In genomic region chr22:39315389-39315788, GRCh38 we compare ENCODE assay signal across 9 cellular contexts. TPM values are rescaled to one million over a fixed set of nuclear protein-coding genes. Genes with fewer than 3 reads are reported as not detected.
DNase-seq lines count a peak whose midpoint lies in the region; ATAC-seq, FAIRE-seq and TF ChIP-seq lines count a peak whose summit lies in the region.
"Had no signal": no experiment of that assay in that cellular context is flagged by ENCODE, and none has a peak within 500 bp of the region (broad histone marks: within the 10 kb centered on the region; RNA-seq: fewer than 3 reads in every experiment).

No MANE protein-coding gene starts in this region.

- H3K4me2 ChIP-seq in K562 (ENCODE audit: insufficient read depth, low read length) = peak overlapping the region; percentile 99

- no peak for DNase-seq in AG09309 (ENCODE audit: low read depth)
- DNase-seq in HFFc6 = no peak
- no peak for DNase-seq in K562 (ENCODE audit: extremely low read depth in 1 of 4, low spot score in 3 of 4)
- DNase-seq in lung microvascular endothelial cell (ENCODE audit: low read depth in 2 of 2) = peak; percentile 74 to 76
- DNase-seq in activated CD4-positive, CD25-positive, alpha-beta regulatory T cell treated with anti-CD3 and anti-CD28 coated beads, Interleukin-2, amount 50 U/mL, for 72 hours = no peak
- DNase-seq in AG20443 (ENCODE audit: low spot score) = no peak
- DNase-seq in dermis blood vessel endothelial cell = no peak
- DNase-seq in stimulated activated CD4-positive, alpha-beta T cell treated with anti-CD3 and anti-CD28 coated beads, Interleukin-12 subunit alpha, Interleukin-12 subunit beta, amount 100 ng/mL, for 4 hours = no peak
- DNase-seq: cortex of kidney had no signal

- peaks cover 70% of the 10 kb centered on the region for H3K4me1 Mint-ChIP-seq in HFFc6 (ENCODE audit: low read depth)

- CTCF ChIA-PET in K562 (lab: Yijun Ruan, JAX; ENCODE audit: low intra/inter-chr PET ratio) = interaction anchor here (0.6 to 1.2 kb wide), 2 partner anchors 66 to 144 kb away, joined by 3 to 9 read pairs; no protein-coding TSS in a partner anchor

- in situ Hi-C loops in K562 (cut with MboI) = no loop called here

- H3K36me3 Mint-ChIP-seq in HFFc6 (ENCODE audit: low read depth) = peaks cover 77% of the 10 kb centered on the region

- H3K9ac ChIP-seq in K562 (ENCODE audit: insufficient read depth in 1 of 2, low read depth in 2 of 2, low read length in 2 of 2) = peak overlapping the region; percentile 89 to 100; a peak in 3 of 4 replicates

- no peak overlapping the region for H2AFZ ChIP-seq in K562 (ENCODE audit: low read depth, low read length)

- POLR2A ChIA-PET in K562 (lab: Yijun Ruan, JAX) = interaction anchor here (0.6 to 7.1 kb wide), 18 partner anchors 9 to 208 kb away, joined by 3 to 136 read pairs (median 4); partner anchors contain the start of gene MIEF1

- peaks cover 56% of the 10 kb centered on the region for H3K27me3 Mint-ChIP-seq in HFFc6 (ENCODE audit: insufficient read depth)

- peaks cover 14% of the 10 kb centered on the region for H3K9me3 Mint-ChIP-seq in HFFc6

- no TSS peak for BruUV-seq in K562 (replicated peaks; lab: Mats Ljungman, UMichigan)

- H3K27me3 ChIP-seq in K562 (ENCODE audit: control insufficient read depth in 2 of 2, insufficient read depth in 2 of 2, low read length in 2 of 2) = no peaks in the 10 kb centered on the region

- intact Hi-C loops in K562 (cut with micrococcal nuclease) = no loop called here

- peak overlapping the region; percentile 55 for H3K4me3 ChIP-seq in AG09309 (ENCODE audit: control insufficient read depth, low read depth, low read length)
- peak overlapping the region; percentile 69; the same call in 1 of the 2 replicates for H3K4me3 ChIP-seq in K562

- H3K4me3 Mint-ChIP-seq in HFFc6 = peak overlapping the region; percentile 100

- H3K9me1 ChIP-seq in K562 (ENCODE audit: control insufficient read depth, insufficient read depth, low read length) = peaks cover 3% of the 10 kb centered on the region

- H3K36me3 ChIP-seq in K562 (ENCODE audit: control insufficient read depth, insufficient read depth, low read length) = peaks cover 72% of the 10 kb centered on the region

- ATAC-seq in K562 = no peak

- no peak; the same call in 1 of the 2 replicates for TF ChIP-seq POLR2A in K562 (conservative IDR thresholded peaks at IDR 0.05)

- TF ChIP-seq EP300 in K562 (IDR thresholded peaks at IDR 0.05; ENCODE audit: low read length) = no peak

- no peak for TF ChIP-seq CTCF in AG09309 (IDR thresholded peaks at IDR 0.05; ENCODE audit: control insufficient read depth, insufficient read depth, low read depth, low read length, missing control alignments)
- TF ChIP-seq CTCF in HFFc6 (IDR thresholded peaks at IDR 0.05) = no peak
- TF ChIP-seq CTCF in K562 (IDR thresholded peaks at IDR 0.05 in 2 of 3, conservative IDR thresholded peaks at IDR 0.05 in 1 of 3; ENCODE audit: insufficient read depth in 2 of 3, low read depth in 1 of 3, low read length in 3 of 3) = no peak

- peak overlapping the region; percentile 100 for H3K27ac Mint-ChIP-seq in HFFc6

- H3K9me3 ChIP-seq in K562 (replicated peaks; ENCODE audit: control insufficient read depth, insufficient read depth, low read depth, low read length) = no peaks in the 10 kb centered on the region

- no peak for TF ChIP-seq RAD21 in K562 (CRISPR knock-in tag; conservative IDR thresholded peaks at IDR 0.05 in 1 of 2, IDR thresholded peaks at IDR 0.05 in 1 of 2)

- H3K79me2 ChIP-seq in K562 (ENCODE audit: control insufficient read depth, insufficient read depth, low read length) = peaks cover 64% of the 10 kb centered on the region

- H3K4me1 ChIP-seq in K562 (replicated peaks in 1 of 2; ENCODE audit: control insufficient read depth in 2 of 2, insufficient read depth in 2 of 2, low read length in 2 of 2) = peaks cover 15 to 42% of the 10 kb centered on the region in 2 experiments; a peak in 4 of 5 replicates

- no peak for FAIRE-seq in K562 (lab: Jason Lieb, UNC)

- H3K27ac ChIP-seq in K562 (ENCODE audit: extremely low read depth, low read depth, low read length) = peak overlapping the region; percentile 86; the same call in 2 of the 3 replicates

- H4K20me1 ChIP-seq in K562 (replicated peaks; ENCODE audit: control insufficient read depth, insufficient read depth, low read length) = peaks cover 76% of the 10 kb centered on the region

- WGBS in K562 (ENCODE audit: insufficient coverage, low coverage, missing lambda C conversion rate) = 65% methylated on average over 13 of the region's 13 CpGs

TF ChIP-seq in K562, 482 proteins besides CTCF, POLR2A, EP300 and RAD21 (continues in another document):
- TF ChIP-seq TCF3 (CRISPR knock-in tag; IDR thresholded peaks at IDR 0.05) (no peak), GTF2B (IDR thresholded peaks at IDR 0.05; ENCODE audit: extremely low read depth, insufficient read length) (no peak), SFPQ (IDR thresholded peaks at IDR 0.05; ENCODE audit: low read depth, low read length) (no peak), SRF (CRISPR knock-in tag; IDR thresholded peaks at IDR 0.05) (no peak)

RNA-seq across cellular contexts. Expression of gene RPL3, which starts 4.0 kb away (rescaled TPM):
- 1,000 to 10,000 TPM; 1,444 to 1,605 (median 1,488) TPM for total RNA-seq in HFFc6 (2021; fragmentation: NEBNext Ultra II Directional; extraction: Animal tissue kit (Norgen Biotek cat#: 25700))
- total RNA-seq in K562 (2011; cell fraction: chromatin; rRNA removed; ENCODE audit: low replicate concordance) = 772 and 1,506 TPM in 2 replicates
- total RNA-seq in K562 (2011; cell fraction: nucleolus; rRNA removed) = 1,570 and 1,591 TPM in 2 replicates
- 1,390 and 1,690 TPM in 2 replicates for total RNA-seq in K562 (2011; cell fraction: nucleoplasm; rRNA removed)
- total RNA-seq in K562 (2014; rRNA removed) (2,245 and 2,417 TPM in 2 replicates), K562 (2014; rRNA removed; fragmentation: Illumina TruSeq; extraction: Trizol) (1,384 and 1,624 TPM in 2 replicates), K562 (2015; rRNA removed; fragmentation: Illumina TruSeq; extraction: Trizol) (1,989 and 2,037 TPM in 2 replicates), K562 (2021) (1,960 and 1,995 TPM in 2 replicates), lung microvascular endothelial cell (2,451 and 3,005 TPM in 2 replicates), dermis blood vessel endothelial cell (2,901 and 3,143 TPM in 2 replicates)
- polyA plus RNA-seq in K562 (2011; rRNA removed) (3,220 and 3,989 TPM in 2 replicates), K562 (2014; fragmentation: Illumina TruSeq; extraction: Trizol) (2,565 and 2,747 TPM in 2 replicates), K562 (2014; fragmentation: Nextera tagmentation; extraction: Ambion mirVana) (1,000 to 10,000 TPM; 3,338 to 4,066 TPM), K562 (2014; rRNA removed) (2,749 and 3,057 TPM in 2 replicates)
- 4,199 and 5,450 TPM in 2 replicates for polyA plus RNA-seq in K562 (2011; cell fraction: cytosol; rRNA removed)
- polyA plus RNA-seq in K562 (2011; cell fraction: nucleus; rRNA removed) = 2,091 and 2,598 TPM in 2 replicates
- 3,035 and 4,256 TPM in 2 replicates for polyA plus RNA-seq in K562 (2012)
- polyA minus RNA-seq in K562 (2011; rRNA and poly(A)+ RNA removed) = 1,664 and 1,688 TPM in 2 replicates
- 1,079 and 1,282 TPM in 2 replicates for polyA minus RNA-seq in K562 (2011; cell fraction: cytosol; rRNA and poly(A)+ RNA removed)
- 554 and 1,072 TPM in 2 replicates for polyA minus RNA-seq in K562 (2011; cell fraction: nucleus; rRNA and poly(A)+ RNA removed)

RNA-seq across cellular contexts. Expression of gene SYNGR1, which starts 34.4 kb away (rescaled TPM):
- total RNA-seq in HFFc6 (2021; fragmentation: NEBNext Ultra II Directional; extraction: Animal tissue kit (Norgen Biotek cat#: 25700)) = 10 to 100 TPM; 16.0 to 20.2 (median 18.5) TPM
- total RNA-seq in K562 (2011; cell fraction: chromatin; rRNA removed; ENCODE audit: low replicate concordance) = 9.8 and 30.7 TPM in 2 replicates
- 20.4 and 25.8 TPM in 2 replicates for total RNA-seq in K562 (2011; cell fraction: nucleolus; rRNA removed)
- 17.7 and 21.5 TPM in 2 replicates for total RNA-seq in K562 (2011; cell fraction: nucleoplasm; rRNA removed)
- total RNA-seq in K562 (2014; rRNA removed) (3.6 and 6.9 TPM in 2 replicates), K562 (2014; rRNA removed; fragmentation: Illumina TruSeq; extraction: Trizol) (1.4 and 2.1 TPM in 2 replicates), K562 (2015; rRNA removed; fragmentation: Illumina TruSeq; extraction: Trizol) (3.2 and 3.3 TPM in 2 replicates), K562 (2021) (12.5 and 13.6 TPM in 2 replicates), lung microvascular endothelial cell (under 0.01 and 0.44 TPM in 2 replicates), dermis blood vessel endothelial cell (0.98 and 1.0 TPM in 2 replicates)
- polyA plus RNA-seq in K562 (2011; rRNA removed) (10.6 and 16.2 TPM in 2 replicates), K562 (2014; fragmentation: Illumina TruSeq; extraction: Trizol) (5.5 and 10.0 TPM in 2 replicates), K562 (2014; fragmentation: Nextera tagmentation; extraction: Ambion mirVana) (1 to 10 TPM; 1.8 to 2.3 TPM), K562 (2014; rRNA removed) (13.7 and 15.9 TPM in 2 replicates)
- 20.6 and 62.9 TPM in 2 replicates for polyA plus RNA-seq in K562 (2011; cell fraction: cytosol; rRNA removed)
- 38.1 and 50.4 TPM in 2 replicates for polyA plus RNA-seq in K562 (2011; cell fraction: nucleus; rRNA removed)
- polyA plus RNA-seq in K562 (2012) = 11.2 and 11.6 TPM in 2 replicates
- polyA minus RNA-seq in K562 (2011; rRNA and poly(A)+ RNA removed) = 3.3 and 3.6 TPM in 2 replicates
- polyA minus RNA-seq in K562 (2011; cell fraction: cytosol; rRNA and poly(A)+ RNA removed) = 10.2 and 12.4 TPM in 2 replicates
- 10.4 and 13.6 TPM in 2 replicates for polyA minus RNA-seq in K562 (2011; cell fraction: nucleus; rRNA and poly(A)+ RNA removed)

Comparison
In these comparisons a context has a peak if more than half of its experiments do, and no peak if none do; other contexts are left out.
1. DNase-seq: peak in lung microvascular endothelial cell (2 of 2); none in AG09309 (single experiment), HFFc6 (single experiment), K562 (0 of 4), activated CD4-positive, CD25-positive, alpha-beta regulatory T cell treated with anti-CD3 and anti-CD28 coated beads, Interleukin-2, amount 50 U/mL, for 72 hours (single experiment), AG20443 (single experiment), dermis blood vessel endothelial cell (single experiment) and stimulated activated CD4-positive, alpha-beta T cell treated with anti-CD3 and anti-CD28 coated beads, Interleukin-12 subunit alpha, Interleukin-12 subunit beta, amount 100 ng/mL, for 4 hours (single experiment).